ENCODE assay signal across 1 cellular context in genomic region chr7:44547536-44548221, GRCh38.
TF ChIP-seq lines count a peak whose summit lies in the region.

No MANE protein-coding gene starts in this region.

TF ChIP-seq in HepG2, 621 proteins besides CTCF, POLR2A, EP300 and RAD21 (continued from another document):
- TF ChIP-seq, protein P1, sequence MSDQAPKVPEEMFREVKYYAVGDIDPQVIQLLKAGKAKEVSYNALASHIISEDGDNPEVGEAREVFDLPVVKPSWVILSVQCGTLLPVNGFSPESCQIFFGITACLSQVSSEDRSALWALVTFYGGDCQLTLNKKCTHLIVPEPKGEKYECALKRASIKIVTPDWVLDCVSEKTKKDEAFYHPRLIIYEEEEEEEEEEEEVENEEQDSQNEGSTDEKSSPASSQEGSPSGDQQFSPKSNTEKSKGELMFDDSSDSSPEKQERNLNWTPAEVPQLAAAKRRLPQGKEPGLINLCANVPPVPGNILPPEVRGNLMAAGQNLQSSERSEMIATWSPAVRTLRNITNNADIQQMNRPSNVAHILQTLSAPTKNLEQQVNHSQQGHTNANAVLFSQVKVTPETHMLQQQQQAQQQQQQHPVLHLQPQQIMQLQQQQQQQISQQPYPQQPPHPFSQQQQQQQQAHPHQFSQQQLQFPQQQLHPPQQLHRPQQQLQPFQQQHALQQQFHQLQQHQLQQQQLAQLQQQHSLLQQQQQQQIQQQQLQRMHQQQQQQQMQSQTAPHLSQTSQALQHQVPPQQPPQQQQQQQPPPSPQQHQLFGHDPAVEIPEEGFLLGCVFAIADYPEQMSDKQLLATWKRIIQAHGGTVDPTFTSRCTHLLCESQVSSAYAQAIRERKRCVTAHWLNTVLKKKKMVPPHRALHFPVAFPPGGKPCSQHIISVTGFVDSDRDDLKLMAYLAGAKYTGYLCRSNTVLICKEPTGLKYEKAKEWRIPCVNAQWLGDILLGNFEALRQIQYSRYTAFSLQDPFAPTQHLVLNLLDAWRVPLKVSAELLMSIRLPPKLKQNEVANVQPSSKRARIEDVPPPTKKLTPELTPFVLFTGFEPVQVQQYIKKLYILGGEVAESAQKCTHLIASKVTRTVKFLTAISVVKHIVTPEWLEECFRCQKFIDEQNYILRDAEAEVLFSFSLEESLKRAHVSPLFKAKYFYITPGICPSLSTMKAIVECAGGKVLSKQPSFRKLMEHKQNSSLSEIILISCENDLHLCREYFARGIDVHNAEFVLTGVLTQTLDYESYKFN (CRISPR knock-in tag; conservative IDR thresholded peaks at IDR 0.05): 0 out of 2 replicates have a peak, but pooled peaks have one; percentile 13
- TF ChIP-seq RXRB (CRISPR knock-in tag; IDR thresholded peaks at IDR 0.05; ENCODE audit: borderline replicate concordance) (0 out of 2 replicates have a peak, but pooled peaks have one; percentile 34), ZNF512B (CRISPR knock-in tag; IDR thresholded peaks at IDR 0.05; ENCODE audit: borderline replicate concordance) (0 out of 2 replicates have a peak, but pooled peaks have one; percentile 64), RNF2 (conservative IDR thresholded peaks at IDR 0.05; ENCODE audit: low read depth) (peak; percentile 72; the same call in 1 of the 2 replicates)
- TF ChIP-seq, protein P2, sequence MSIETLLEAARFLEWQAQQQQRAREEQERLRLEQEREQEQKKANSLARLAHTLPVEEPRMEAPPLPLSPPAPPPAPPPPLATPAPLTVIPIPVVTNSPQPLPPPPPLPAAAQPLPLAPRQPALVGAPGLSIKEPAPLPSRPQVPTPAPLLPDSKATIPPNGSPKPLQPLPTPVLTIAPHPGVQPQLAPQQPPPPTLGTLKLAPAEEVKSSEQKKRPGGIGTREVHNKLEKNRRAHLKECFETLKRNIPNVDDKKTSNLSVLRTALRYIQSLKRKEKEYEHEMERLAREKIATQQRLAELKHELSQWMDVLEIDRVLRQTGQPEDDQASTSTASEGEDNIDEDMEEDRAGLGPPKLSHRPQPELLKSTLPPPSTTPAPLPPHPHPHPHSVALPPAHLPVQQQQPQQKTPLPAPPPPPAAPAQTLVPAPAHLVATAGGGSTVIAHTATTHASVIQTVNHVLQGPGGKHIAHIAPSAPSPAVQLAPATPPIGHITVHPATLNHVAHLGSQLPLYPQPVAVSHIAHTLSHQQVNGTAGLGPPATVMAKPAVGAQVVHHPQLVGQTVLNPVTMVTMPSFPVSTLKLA (IDR thresholded peaks at IDR 0.05): peak; percentile 45
- TF ChIP-seq, protein P3, sequence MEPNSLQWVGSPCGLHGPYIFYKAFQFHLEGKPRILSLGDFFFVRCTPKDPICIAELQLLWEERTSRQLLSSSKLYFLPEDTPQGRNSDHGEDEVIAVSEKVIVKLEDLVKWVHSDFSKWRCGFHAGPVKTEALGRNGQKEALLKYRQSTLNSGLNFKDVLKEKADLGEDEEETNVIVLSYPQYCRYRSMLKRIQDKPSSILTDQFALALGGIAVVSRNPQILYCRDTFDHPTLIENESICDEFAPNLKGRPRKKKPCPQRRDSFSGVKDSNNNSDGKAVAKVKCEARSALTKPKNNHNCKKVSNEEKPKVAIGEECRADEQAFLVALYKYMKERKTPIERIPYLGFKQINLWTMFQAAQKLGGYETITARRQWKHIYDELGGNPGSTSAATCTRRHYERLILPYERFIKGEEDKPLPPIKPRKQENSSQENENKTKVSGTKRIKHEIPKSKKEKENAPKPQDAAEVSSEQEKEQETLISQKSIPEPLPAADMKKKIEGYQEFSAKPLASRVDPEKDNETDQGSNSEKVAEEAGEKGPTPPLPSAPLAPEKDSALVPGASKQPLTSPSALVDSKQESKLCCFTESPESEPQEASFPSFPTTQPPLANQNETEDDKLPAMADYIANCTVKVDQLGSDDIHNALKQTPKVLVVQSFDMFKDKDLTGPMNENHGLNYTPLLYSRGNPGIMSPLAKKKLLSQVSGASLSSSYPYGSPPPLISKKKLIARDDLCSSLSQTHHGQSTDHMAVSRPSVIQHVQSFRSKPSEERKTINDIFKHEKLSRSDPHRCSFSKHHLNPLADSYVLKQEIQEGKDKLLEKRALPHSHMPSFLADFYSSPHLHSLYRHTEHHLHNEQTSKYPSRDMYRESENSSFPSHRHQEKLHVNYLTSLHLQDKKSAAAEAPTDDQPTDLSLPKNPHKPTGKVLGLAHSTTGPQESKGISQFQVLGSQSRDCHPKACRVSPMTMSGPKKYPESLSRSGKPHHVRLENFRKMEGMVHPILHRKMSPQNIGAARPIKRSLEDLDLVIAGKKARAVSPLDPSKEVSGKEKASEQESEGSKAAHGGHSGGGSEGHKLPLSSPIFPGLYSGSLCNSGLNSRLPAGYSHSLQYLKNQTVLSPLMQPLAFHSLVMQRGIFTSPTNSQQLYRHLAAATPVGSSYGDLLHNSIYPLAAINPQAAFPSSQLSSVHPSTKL (CRISPR knock-in tag; IDR thresholded peaks at IDR 0.05): peak; percentile 38; the same call in 1 of the 2 replicates
